ENCODE assay signal across 8 cellular contexts in genomic region chr22:50343541-50343935, GRCh38. TPM values are rescaled to one million over a fixed set of nuclear protein-coding genes. Genes with fewer than 3 reads are reported as not detected.
A peak's percentile ranks its signal among the peaks of the same experiment; 100 is the strongest.
DNase-seq lines count a peak whose midpoint lies in the region; ATAC-seq and TF ChIP-seq lines count a peak whose summit lies in the region.

No MANE protein-coding gene starts in this region.

- H3K4me1 Mint-ChIP-seq in activated naive CD4-positive, alpha-beta T cell treated with anti-CD3 and anti-CD28 coated beads for 36 hours (ENCODE audit: low read depth): peaks cover 8% of the 10 kb centered on the region

- H3K4me1 ChIP-seq in body of pancreas: peaks cover 19% of the 10 kb centered on the region
- H3K4me1 ChIP-seq in lung (ENCODE audit: control insufficient read depth in 2 of 2, insufficient read depth in 2 of 2, low read length in 2 of 2): peaks cover 0 to 11% of the 10 kb centered on the region in 2 donors
- peaks cover 4 to 26% (median 12%) of the 10 kb centered on the region in 4 donors for H3K4me1 ChIP-seq in transverse colon

- no peak overlapping the region for H3K27ac Mint-ChIP-seq in activated naive CD4-positive, alpha-beta T cell treated with anti-CD3 and anti-CD28 coated beads for 36 hours

- H3K27ac ChIP-seq in body of pancreas (peak overlapping the region; percentile 32 to 82 (median 80)), lung (ENCODE audit: low read depth in 1 of 2, low read length in 1 of 2) (peak overlapping the region; percentile 81 to 87), transverse colon (peak overlapping the region; percentile 85 to 90 (median 89))

- TF ChIP-seq POLR2A in body of pancreas (IDR thresholded peaks at IDR 0.05): no peak
- TF ChIP-seq POLR2A in transverse colon (IDR thresholded peaks at IDR 0.05): no peak

- no peaks in the 10 kb centered on the region for H3K27me3 Mint-ChIP-seq in activated naive CD4-positive, alpha-beta T cell treated with anti-CD3 and anti-CD28 coated beads for 36 hours (ENCODE audit: low read depth)

- CTCF ChIA-PET in activated naive CD4-positive, alpha-beta T cell treated with anti-CD3 and anti-CD28 coated beads for 36 hours (lab: Charles Lee): interaction anchor here (1.0 kb wide), 2 partner anchors 11 to 183 kb away, joined by 3 read pairs; no protein-coding TSS in a partner anchor

- H3K4me3 Mint-ChIP-seq in activated naive CD4-positive, alpha-beta T cell treated with anti-CD3 and anti-CD28 coated beads for 36 hours: peak overlapping the region; percentile 56

- ATAC-seq in body of pancreas: no peak
- ATAC-seq in lung (ENCODE audit: insufficient read depth, low FRiP score): no peak
- ATAC-seq in HG03025 (IDR thresholded peaks at IDR 0.05; ENCODE audit: low FRiP score, unreplicated experiment): no peak

- H3K4me3 ChIP-seq in body of pancreas (peak overlapping the region; percentile 63 to 92), lung (peak overlapping the region; percentile 78), transverse colon (peak overlapping the region; percentile 93 to 100 (median 95))

- H3K9me3 Mint-ChIP-seq in activated naive CD4-positive, alpha-beta T cell treated with anti-CD3 and anti-CD28 coated beads for 36 hours: no peaks in the 10 kb centered on the region

- WGBS in body of pancreas, 2 donors: 0% methylated on average over 9 of the region's 9 CpGs; no CpG with 5 or more reads in 1 of the 2 donors
- WGBS in lung, 2 donors: 0% methylated on average over 8 to 9 of the region's 9 CpGs
- 0% methylated on average over 9 of the region's 9 CpGs; no CpG with 5 or more reads in 1 of the 2 donors for WGBS in transverse colon (ENCODE audit: low coverage in 1 of 2), 2 donors

- TF ChIP-seq CTCF in body of pancreas (IDR thresholded peaks at IDR 0.05) (no peak), lung (IDR thresholded peaks at IDR 0.05; ENCODE audit: control extremely low read depth, extremely low read depth) (no peak), transverse colon (IDR thresholded peaks at IDR 0.05) (no peak)

- in situ Hi-C loops in transverse colon (cut with MboI; ENCODE audit: low pct_ligation_motif_present in 1 of 4, low pct_unique_long_range_greater_than_20kb in 1 of 4, low sequenced_read_pairs in 3 of 4): no loop called here

- H3K9me3 ChIP-seq in body of pancreas: no peaks in the 10 kb centered on the region
- peaks cover 0 to 6% of the 10 kb centered on the region in 2 donors for H3K9me3 ChIP-seq in lung (ENCODE audit: control insufficient read depth in 2 of 2, insufficient read depth in 1 of 2, low read length in 1 of 2)
- H3K9me3 ChIP-seq in transverse colon: no peaks in the 10 kb centered on the region

- intact Hi-C loops in activated naive CD4-positive, alpha-beta T cell treated with anti-CD3 and anti-CD28 coated beads for 36 hours (cut with micrococcal nuclease): loop anchor here (2.0 kb wide), 2 partner anchors 165 to 277 kb away; partner anchors contain the start of gene NCAPH2
- intact Hi-C loops in body of pancreas (cut with DNase I): no loop called here
- intact Hi-C loops in transverse colon (cut with DNase I; ENCODE audit: low total_unique reads): no loop called here

- no peak for DNase-seq in activated naive CD4-positive, alpha-beta T cell treated with anti-CD3 and anti-CD28 coated beads for 36 hours
- no peak for DNase-seq in activated naive CD4-positive, alpha-beta T cell treated with anti-CD3 and anti-CD28 coated beads, Interleukin-2, amount 50 U/mL, for 16 hours
- DNase-seq in body of pancreas: no peak
- DNase-seq in lung (ENCODE audit: low spot score): no peak
- no peak for DNase-seq in transverse colon
- no peak for DNase-seq in NCI-H2171 (lab: John Stamatoyannopoulos, UW)
- DNase-seq in OCI-M2 (lab: John Stamatoyannopoulos, UW; ENCODE audit: unreplicated experiment): no peak

- no peak for TF ChIP-seq EP300 in transverse colon (IDR thresholded peaks at IDR 0.05; ENCODE audit: low read depth)

- no peaks in the 10 kb centered on the region for H3K36me3 Mint-ChIP-seq in activated naive CD4-positive, alpha-beta T cell treated with anti-CD3 and anti-CD28 coated beads for 36 hours (ENCODE audit: low read depth)

- H3K27me3 ChIP-seq in body of pancreas: no peaks in the 10 kb centered on the region
- H3K27me3 ChIP-seq in lung (ENCODE audit: control insufficient read depth, insufficient read depth): no peaks in the 10 kb centered on the region
- no peaks in the 10 kb centered on the region for H3K27me3 ChIP-seq in transverse colon

- H3K36me3 ChIP-seq in body of pancreas (replicated peaks in 1 of 2; ENCODE audit: insufficient read depth in 1 of 2, low read depth in 2 of 2) (no peaks in the 10 kb centered on the region), lung (ENCODE audit: control insufficient read depth in 2 of 2, insufficient read depth in 2 of 2, low read length in 2 of 2) (peaks cover 0 to 5% of the 10 kb centered on the region in 2 donors), transverse colon (no peaks in the 10 kb centered on the region)

RNA-seq across cellular contexts. Expression of gene PPP6R2, which starts 0.4 kb away (rescaled TPM):
- 10 to 100 TPM; 33.7 to 34.7 TPM for total RNA-seq in activated naive CD4-positive, alpha-beta T cell treated with anti-CD3 and anti-CD28 coated beads for 36 hours
- total RNA-seq in body of pancreas (10 to 100 TPM; 48.8 to 53.4 TPM), lung (10 to 100 TPM; 48.1 to 70.0 TPM), transverse colon (100 to 1,000 TPM in 1 of 4 donors, 10 to 100 TPM in 3; 62.1 to 151 (median 77.8) TPM)
- 10 to 100 TPM; 35.2 to 45.1 TPM for polyA plus RNA-seq in lung

RNA-seq across cellular contexts. Expression of gene DENND6B, which starts 16.7 kb away (rescaled TPM):
- 1 to 10 TPM; 1.8 to 2.1 TPM for total RNA-seq in activated naive CD4-positive, alpha-beta T cell treated with anti-CD3 and anti-CD28 coated beads for 36 hours
- total RNA-seq in body of pancreas (1 to 10 TPM; 3.4 to 7.3 TPM), lung (10 to 100 TPM; 10.5 to 26.0 TPM), transverse colon (10 to 100 TPM in 2 of 4 donors, 1 to 10 TPM in 2; 3.2 to 22.7 (median 8.3) TPM)
- 10 to 100 TPM in 1 of 2 donors, 1 to 10 TPM in 1; 8.0 to 14.7 TPM for polyA plus RNA-seq in lung

RNA-seq across cellular contexts. Expression of gene PLXNB2, which starts 36.1 kb away (rescaled TPM):
- 10 to 100 TPM in 1 of 2 experiments, 1 to 10 TPM in 1; 9.8 to 10.4 TPM for total RNA-seq in activated naive CD4-positive, alpha-beta T cell treated with anti-CD3 and anti-CD28 coated beads for 36 hours
- 100 to 1,000 TPM; 113 to 140 TPM for total RNA-seq in body of pancreas
- total RNA-seq in lung: 100 to 1,000 TPM; 212 to 310 TPM
- polyA plus RNA-seq in lung: 100 to 1,000 TPM; 123 to 134 TPM
- total RNA-seq in transverse colon: 100 to 1,000 TPM; 305 to 880 (median 460) TPM

Comparison
In these comparisons a context has a peak if more than half of its experiments do, and no peak if none do; other contexts are left out.
1. RNA of gene PLXNB2, which starts 36.1 kb away (total RNA-seq): 305 to 880 TPM in transverse colon, 212 to 310 TPM in lung and 113 to 140 TPM in body of pancreas; 9.8 to 10.4 TPM in activated naive CD4-positive, alpha-beta T cell treated with anti-CD3 and anti-CD28 coated beads for 36 hours; every median in the first group is over 10 times any median in the second.
2. Peak in every context shown above with its lines, with median percentiles within 50 percentile points of each other: H3K27ac ChIP-seq and H3K4me3 ChIP-seq.